In the genomic region with DNA sequence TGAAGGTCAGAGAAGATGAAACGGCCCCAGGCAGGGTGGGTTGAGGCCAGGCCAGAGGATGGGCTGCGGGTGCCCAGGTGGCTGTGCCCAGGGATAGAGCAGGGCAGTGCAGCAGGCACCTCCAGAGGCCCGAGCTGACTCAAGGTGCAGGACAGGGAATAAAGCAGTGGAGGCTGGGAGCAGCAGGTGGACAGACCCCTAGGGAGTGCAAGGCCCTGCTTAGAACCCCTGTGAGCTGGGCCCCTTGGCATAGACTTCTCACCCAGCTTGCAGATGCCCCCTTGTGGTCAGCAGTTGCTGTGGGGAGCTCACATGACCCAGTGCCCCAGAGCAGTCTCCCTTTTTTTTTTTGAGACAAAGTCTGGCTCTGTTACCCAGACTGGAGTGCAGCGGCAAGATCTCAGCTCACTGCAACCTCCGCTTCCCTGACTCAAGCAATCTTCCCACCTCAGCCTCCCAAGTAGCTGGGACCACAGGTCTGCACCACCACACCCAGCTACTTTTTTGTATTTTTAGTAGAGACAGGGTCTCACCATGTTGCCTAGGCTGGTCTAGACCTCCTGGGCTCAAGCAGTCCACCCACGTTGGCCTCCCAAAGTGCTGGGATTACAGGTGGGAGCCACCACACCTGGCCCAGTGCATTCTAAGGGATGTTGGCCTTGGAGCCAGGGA, we compare ENCODE assay signal across 7 cellular contexts.
DNase-seq lines count a peak whose midpoint lies in the region; ATAC-seq and TF ChIP-seq lines count a peak whose summit lies in the region.

No MANE protein-coding gene starts in this region.

- no peaks in the 10 kb centered on the region for H3K27me3 ChIP-seq in liver (ENCODE audit: control insufficient read depth in 4 of 4, insufficient read depth in 4 of 4, low read length in 3 of 4)

- H3K27ac ChIP-seq in liver (ENCODE audit: low read depth in 1 of 2, low read length in 2 of 2): no peak overlapping the region

- peak; percentile 73 to 82 for TF ChIP-seq RAD21 in liver (IDR thresholded peaks at IDR 0.05)

- no peaks in the 10 kb centered on the region for H3K36me3 ChIP-seq in liver (ENCODE audit: control insufficient read depth in 4 of 4, insufficient read depth in 3 of 4, low read depth in 1 of 4, low read length in 3 of 4)

- WGBS in liver: 75% methylated on average over 6 of the region's 6 CpGs

- peak; percentile 71 for TF ChIP-seq CTCF in GM12873 (IDR thresholded peaks at IDR 0.05; ENCODE audit: insufficient read depth, low read depth, low read length, missing control alignments)
- TF ChIP-seq CTCF in choroid plexus epithelial cell (conservative IDR thresholded peaks at IDR 0.05; ENCODE audit: low read depth, low read length): peak; percentile 75
- peak; percentile 63 for TF ChIP-seq CTCF in liver (IDR thresholded peaks at IDR 0.05; ENCODE audit: low read depth, low read length, missing input control)

- H3K4me1 ChIP-seq in liver (ENCODE audit: control insufficient read depth in 4 of 4, insufficient read depth in 4 of 4, low read length in 3 of 4): peaks cover 0 to 10% (median 4%) of the 10 kb centered on the region in 4 donors

- H3K9ac ChIP-seq in liver (ENCODE audit: low read depth in 1 of 2, low read length in 2 of 2): no peak overlapping the region

- DNase-seq in NCI-H146 (lab: John Stamatoyannopoulos, UW): peak; percentile 52
- peak; percentile 77 for DNase-seq in choroid plexus epithelial cell (ENCODE audit: low read depth)
- DNase-seq in stimulated activated CD8-positive, alpha-beta memory T cell treated with anti-CD3 and anti-CD28 coated beads, Interleukin-2, amount 100 ng/mL, for 48 hours (ENCODE audit: low read depth in 2 of 2): peak; percentile 21 to 37

- H3K4me3 ChIP-seq in choroid plexus epithelial cell (ENCODE audit: low read depth, low read length) (no peak overlapping the region), liver (ENCODE audit: low read depth in 1 of 3, low read length in 3 of 3) (no peak overlapping the region)

- ATAC-seq in activated CD4-positive, CD25-positive, alpha-beta regulatory T cell treated with anti-CD3 and anti-CD28 coated beads, Interleukin-2, amount 50 U/mL, for 24 hours: peak; percentile 70 to 82
- ATAC-seq in GM19035 (IDR thresholded peaks at IDR 0.05; ENCODE audit: unreplicated experiment): no peak

- H3K9me3 ChIP-seq in liver (ENCODE audit: control insufficient read depth in 4 of 4, low read length in 3 of 4): no peaks in the 10 kb centered on the region

TF ChIP-seq in liver, 16 proteins besides CTCF, POLR2A, EP300 and RAD21:
- no peak for TF ChIP-seq JUND (IDR thresholded peaks at IDR 0.05)
- no peak for TF ChIP-seq GABPA (IDR thresholded peaks at IDR 0.05 in 1 of 2, conservative IDR thresholded peaks at IDR 0.05 in 1 of 2)
- TF ChIP-seq, protein P1, sequence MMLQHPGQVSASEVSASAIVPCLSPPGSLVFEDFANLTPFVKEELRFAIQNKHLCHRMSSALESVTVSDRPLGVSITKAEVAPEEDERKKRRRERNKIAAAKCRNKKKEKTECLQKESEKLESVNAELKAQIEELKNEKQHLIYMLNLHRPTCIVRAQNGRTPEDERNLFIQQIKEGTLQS (IDR thresholded peaks at IDR 0.05): no peak
- no peak for TF ChIP-seq HNF4A (conservative IDR thresholded peaks at IDR 0.05)
- TF ChIP-seq, protein P2, sequence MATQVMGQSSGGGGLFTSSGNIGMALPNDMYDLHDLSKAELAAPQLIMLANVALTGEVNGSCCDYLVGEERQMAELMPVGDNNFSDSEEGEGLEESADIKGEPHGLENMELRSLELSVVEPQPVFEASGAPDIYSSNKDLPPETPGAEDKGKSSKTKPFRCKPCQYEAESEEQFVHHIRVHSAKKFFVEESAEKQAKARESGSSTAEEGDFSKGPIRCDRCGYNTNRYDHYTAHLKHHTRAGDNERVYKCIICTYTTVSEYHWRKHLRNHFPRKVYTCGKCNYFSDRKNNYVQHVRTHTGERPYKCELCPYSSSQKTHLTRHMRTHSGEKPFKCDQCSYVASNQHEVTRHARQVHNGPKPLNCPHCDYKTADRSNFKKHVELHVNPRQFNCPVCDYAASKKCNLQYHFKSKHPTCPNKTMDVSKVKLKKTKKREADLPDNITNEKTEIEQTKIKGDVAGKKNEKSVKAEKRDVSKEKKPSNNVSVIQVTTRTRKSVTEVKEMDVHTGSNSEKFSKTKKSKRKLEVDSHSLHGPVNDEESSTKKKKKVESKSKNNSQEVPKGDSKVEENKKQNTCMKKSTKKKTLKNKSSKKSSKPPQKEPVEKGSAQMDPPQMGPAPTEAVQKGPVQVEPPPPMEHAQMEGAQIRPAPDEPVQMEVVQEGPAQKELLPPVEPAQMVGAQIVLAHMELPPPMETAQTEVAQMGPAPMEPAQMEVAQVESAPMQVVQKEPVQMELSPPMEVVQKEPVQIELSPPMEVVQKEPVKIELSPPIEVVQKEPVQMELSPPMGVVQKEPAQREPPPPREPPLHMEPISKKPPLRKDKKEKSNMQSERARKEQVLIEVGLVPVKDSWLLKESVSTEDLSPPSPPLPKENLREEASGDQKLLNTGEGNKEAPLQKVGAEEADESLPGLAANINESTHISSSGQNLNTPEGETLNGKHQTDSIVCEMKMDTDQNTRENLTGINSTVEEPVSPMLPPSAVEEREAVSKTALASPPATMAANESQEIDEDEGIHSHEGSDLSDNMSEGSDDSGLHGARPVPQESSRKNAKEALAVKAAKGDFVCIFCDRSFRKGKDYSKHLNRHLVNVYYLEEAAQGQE (IDR thresholded peaks at IDR 0.05): no peak
- TF ChIP-seq, protein P3, sequence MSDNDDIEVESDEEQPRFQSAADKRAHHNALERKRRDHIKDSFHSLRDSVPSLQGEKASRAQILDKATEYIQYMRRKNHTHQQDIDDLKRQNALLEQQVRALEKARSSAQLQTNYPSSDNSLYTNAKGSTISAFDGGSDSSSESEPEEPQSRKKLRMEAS (IDR thresholded peaks at IDR 0.05): no peak
- no peak for TF ChIP-seq SP1 (IDR thresholded peaks at IDR 0.05)
- TF ChIP-seq FOXA1 (IDR thresholded peaks at IDR 0.05): no peak
- no peak for TF ChIP-seq HNF4G (IDR thresholded peaks at IDR 0.05)
- no peak for TF ChIP-seq YY1 (IDR thresholded peaks at IDR 0.05)
- TF ChIP-seq EGR1 (IDR thresholded peaks at IDR 0.05; ENCODE audit: low read depth in 2 of 2): no peak
- TF ChIP-seq, protein P4, sequence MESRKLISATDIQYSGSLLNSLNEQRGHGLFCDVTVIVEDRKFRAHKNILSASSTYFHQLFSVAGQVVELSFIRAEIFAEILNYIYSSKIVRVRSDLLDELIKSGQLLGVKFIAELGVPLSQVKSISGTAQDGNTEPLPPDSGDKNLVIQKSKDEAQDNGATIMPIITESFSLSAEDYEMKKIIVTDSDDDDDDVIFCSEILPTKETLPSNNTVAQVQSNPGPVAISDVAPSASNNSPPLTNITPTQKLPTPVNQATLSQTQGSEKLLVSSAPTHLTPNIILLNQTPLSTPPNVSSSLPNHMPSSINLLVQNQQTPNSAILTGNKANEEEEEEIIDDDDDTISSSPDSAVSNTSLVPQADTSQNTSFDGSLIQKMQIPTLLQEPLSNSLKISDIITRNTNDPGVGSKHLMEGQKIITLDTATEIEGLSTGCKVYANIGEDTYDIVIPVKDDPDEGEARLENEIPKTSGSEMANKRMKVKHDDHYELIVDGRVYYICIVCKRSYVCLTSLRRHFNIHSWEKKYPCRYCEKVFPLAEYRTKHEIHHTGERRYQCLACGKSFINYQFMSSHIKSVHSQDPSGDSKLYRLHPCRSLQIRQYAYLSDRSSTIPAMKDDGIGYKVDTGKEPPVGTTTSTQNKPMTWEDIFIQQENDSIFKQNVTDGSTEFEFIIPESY (IDR thresholded peaks at IDR 0.05): no peak
- no peak for TF ChIP-seq FOXA2 (IDR thresholded peaks at IDR 0.05)
- no peak for TF ChIP-seq RXRA (IDR thresholded peaks at IDR 0.05)
- no peak for TF ChIP-seq NR2F2 (IDR thresholded peaks at IDR 0.05)
- no peak for TF ChIP-seq TAF1 (conservative IDR thresholded peaks at IDR 0.05)
